In genomic region chr16:68760671-68761275, GRCh38 we compare ENCODE assay signal across 9 cellular contexts. TPM values are rescaled to one million over a fixed set of nuclear protein-coding genes. Genes with fewer than 3 reads are reported as not detected.
DNase-seq lines count a peak whose midpoint lies in the region; ATAC-seq and TF ChIP-seq lines count a peak whose summit lies in the region.
"Had no signal": no experiment of that assay in that cellular context is flagged by ENCODE, and none has a peak within 500 bp of the region (broad histone marks: within the 10 kb centered on the region; RNA-seq: fewer than 3 reads in every experiment).

No MANE protein-coding gene starts in this region.

- H3K9me3 ChIP-seq in Caco-2 (no peaks in the 10 kb centered on the region), left lung (no peaks in the 10 kb centered on the region), suprapubic skin (no peaks in the 10 kb centered on the region), uterus (no peaks in the 10 kb centered on the region)
- no peaks in the 10 kb centered on the region for H3K9me3 ChIP-seq in CD4-positive, alpha-beta memory T cell (ENCODE audit: control insufficient read depth in 1 of 2, low read length in 2 of 2)

- BruUV-seq in Caco-2 (replicated peaks; lab: Mats Ljungman, UMichigan) = no TSS peak

- POLR2A ChIA-PET in Caco-2 (lab: Charles Lee) = no interaction called here
- POLR2A ChIA-PET in CD4-positive, alpha-beta memory T cell (lab: Charles Lee; ENCODE audit: partially characterized antibody) = no interaction called here

- DNase-seq in Caco-2 (no peak), activated T-cell treated with anti-CD3 and anti-CD28 coated beads for 4 hours (peak; percentile 13), left lung (no peak), suprapubic skin (ENCODE audit: low spot score in 2 of 2) (no peak), uterus (no peak)
- no peak for DNase-seq in CD4-positive, alpha-beta memory T cell

- H3K27ac ChIP-seq in left lung (no peak overlapping the region), suprapubic skin (peak overlapping the region; percentile 58), uterus (no peak overlapping the region)
- no peak overlapping the region for H3K27ac ChIP-seq in CD4-positive, alpha-beta memory T cell (ENCODE audit: low read depth, low read length)

- no peaks in the 10 kb centered on the region for H3K27me3 Mint-ChIP-seq in Caco-2 (ENCODE audit: insufficient read depth, unreplicated experiment)
- H3K27me3 Mint-ChIP-seq in CD4-positive, alpha-beta memory T cell = no peaks in the 10 kb centered on the region

- TF ChIP-seq CTCF in Caco-2 (IDR thresholded peaks at IDR 0.05; ENCODE audit: insufficient read depth in 1 of 2, low read depth in 1 of 2, low read length in 1 of 2, severe bottlenecking in 1 of 2, unreplicated experiment in 1 of 2) (no peak), left lung (IDR thresholded peaks at IDR 0.05) (no peak), suprapubic skin (IDR thresholded peaks at IDR 0.05) (no peak), uterus (IDR thresholded peaks at IDR 0.05) (no peak)

- H3K36me3 Mint-ChIP-seq in Caco-2 (ENCODE audit: insufficient read depth, unreplicated experiment) = peaks cover 100% of the 10 kb centered on the region
- no peaks in the 10 kb centered on the region for H3K36me3 Mint-ChIP-seq in CD4-positive, alpha-beta memory T cell

- no peaks in the 10 kb centered on the region for H3K9me3 Mint-ChIP-seq in Caco-2 (ENCODE audit: unreplicated experiment)
- H3K9me3 Mint-ChIP-seq in CD4-positive, alpha-beta memory T cell = no peaks in the 10 kb centered on the region

- WGBS in suprapubic skin = 42% methylated on average over 8 of the region's 8 CpGs

- H3K27me3 ChIP-seq in Caco-2 (replicated peaks; ENCODE audit: control insufficient read depth, insufficient read depth, low read length) (no peaks in the 10 kb centered on the region), left lung (peaks cover 0 to 7% of the 10 kb centered on the region in 2 donors), suprapubic skin (peaks cover 6% of the 10 kb centered on the region), uterus (no peaks in the 10 kb centered on the region)
- no peaks in the 10 kb centered on the region for H3K27me3 ChIP-seq in CD4-positive, alpha-beta memory T cell (ENCODE audit: insufficient read depth, low read length)

- peak overlapping the region; percentile 31 for H3K27ac Mint-ChIP-seq in Caco-2 (ENCODE audit: unreplicated experiment)
- no peak overlapping the region for H3K27ac Mint-ChIP-seq in CD4-positive, alpha-beta memory T cell

- peaks cover 37% of the 10 kb centered on the region for H3K4me1 ChIP-seq in Caco-2
- peaks cover 11 to 19% of the 10 kb centered on the region in 2 donors for H3K4me1 ChIP-seq in left lung
- peaks cover 47% of the 10 kb centered on the region for H3K4me1 ChIP-seq in suprapubic skin
- peaks cover 16% of the 10 kb centered on the region for H3K4me1 ChIP-seq in CD4-positive, alpha-beta memory T cell (ENCODE audit: insufficient read depth, low read length)
- no peaks in the 10 kb centered on the region for H3K4me1 ChIP-seq in uterus

- no peak for TF ChIP-seq POLR2A in suprapubic skin (IDR thresholded peaks at IDR 0.05)
- no peak for TF ChIP-seq POLR2A in uterus (IDR thresholded peaks at IDR 0.05)

- intact Hi-C loops in Caco-2 (cut with micrococcal nuclease; ENCODE audit: unreplicated experiment) = no loop called here
- intact Hi-C loops in left lung (cut with DNase I) = no loop called here
- intact Hi-C loops in CD4-positive, alpha-beta memory T cell (cut with micrococcal nuclease) = no loop called here
- intact Hi-C loops in uterus (cut with DNase I; ENCODE audit: low total_unique reads) = no loop called here

- H3K4me3 Mint-ChIP-seq in Caco-2 (ENCODE audit: unreplicated experiment) = no peak overlapping the region
- H3K4me3 Mint-ChIP-seq in CD4-positive, alpha-beta memory T cell = no peak overlapping the region

- peaks cover 62% of the 10 kb centered on the region for H3K4me1 Mint-ChIP-seq in Caco-2 (ENCODE audit: low read depth, unreplicated experiment)
- peaks cover 10 to 28% (median 15%) of the 10 kb centered on the region in 4 donors for H3K4me1 Mint-ChIP-seq in CD4-positive, alpha-beta memory T cell

- ATAC-seq in GM19438 (IDR thresholded peaks at IDR 0.05; ENCODE audit: low read depth, unreplicated experiment) = peak; percentile 59
- ATAC-seq in HG03432 (IDR thresholded peaks at IDR 0.05; ENCODE audit: unreplicated experiment) = peak; percentile 59
- ATAC-seq in left lung = peak; percentile 32

- CTCF ChIA-PET in Caco-2 (lab: Charles Lee) = no interaction called here
- CTCF ChIA-PET in CD4-positive, alpha-beta memory T cell (lab: Charles Lee; ENCODE audit: partially characterized antibody) = no interaction called here

- no peak overlapping the region for H3K4me3 ChIP-seq in Caco-2 (ENCODE audit: low read depth, low read length)
- H3K4me3 ChIP-seq in left lung = no peak overlapping the region
- no peak overlapping the region for H3K4me3 ChIP-seq in suprapubic skin
- H3K4me3 ChIP-seq in CD4-positive, alpha-beta memory T cell (ENCODE audit: low read length in 2 of 2) = no peak overlapping the region
- no peak overlapping the region for H3K4me3 ChIP-seq in uterus

- peaks cover 8% of the 10 kb centered on the region for H3K36me3 ChIP-seq in Caco-2 (ENCODE audit: control insufficient read depth, insufficient read depth, low read length)
- no peaks in the 10 kb centered on the region for H3K36me3 ChIP-seq in left lung
- H3K36me3 ChIP-seq in suprapubic skin = no peaks in the 10 kb centered on the region
- H3K36me3 ChIP-seq in CD4-positive, alpha-beta memory T cell (ENCODE audit: insufficient read depth, low read length) = no peaks in the 10 kb centered on the region
- no peaks in the 10 kb centered on the region for H3K36me3 ChIP-seq in uterus

- no peak for TF ChIP-seq EP300 in suprapubic skin (IDR thresholded peaks at IDR 0.05)

RNA-seq across cellular contexts. Expression of gene CDH1, which starts 23.7 kb away (rescaled TPM):
- total RNA-seq in Caco-2 (2022) (712 and 783 TPM in 2 replicates), left lung (100 to 1,000 TPM; 123 to 292 TPM), suprapubic skin (100 to 1,000 TPM; 175 to 248 (median 223) TPM), uterus (10 to 100 TPM in 1 of 4 donors, 1 to 10 TPM in 2, under 1 TPM in 1; 0.26 to 30.0 (median 2.6) TPM)
- under 1 TPM; 0.20 to 0.55 TPM for total RNA-seq in CD4-positive, alpha-beta memory T cell
- polyA plus RNA-seq in CD4-positive, alpha-beta memory T cell = under 1 TPM in 1 of 2 donors, not detected in 1; 0.17 TPM
- total RNA-seq: glomerular endothelial cell had no signal
